4 cellular contexts compared by ENCODE assay signal in the genomic region with DNA sequence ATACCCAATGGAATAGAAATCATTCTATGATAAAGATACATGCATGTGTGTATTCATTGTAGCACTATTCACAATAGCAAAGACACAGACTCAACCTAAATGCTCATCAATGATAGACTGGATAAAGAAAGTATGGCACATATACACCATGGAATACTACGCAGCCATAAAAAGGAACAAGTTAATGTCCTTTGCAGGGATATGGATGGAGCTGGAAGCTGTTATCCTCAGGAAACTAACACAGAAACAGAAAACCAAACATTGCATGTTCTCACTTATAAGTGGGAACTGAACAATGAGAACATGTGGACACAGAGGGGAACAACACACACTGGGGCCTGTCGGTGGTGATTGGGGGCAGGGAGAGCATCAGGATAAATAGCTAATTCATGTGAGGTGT. TPM values are rescaled to one million over a fixed set of nuclear protein-coding genes. Genes with fewer than 3 reads are reported as not detected.
"Had no signal": no experiment of that assay in that cellular context is flagged by ENCODE, and none has a peak within 500 bp of the region (broad histone marks: within the 10 kb centered on the region; RNA-seq: fewer than 3 reads in every experiment).

No MANE protein-coding gene starts in this region.

RNA-seq across cellular contexts. Expression of a gene that starts 29.3 kb away (rescaled TPM):
- total RNA-seq: LHCN-M2, M059J, MCF 10A, NCI-H460 had no signal
